In the genomic region with DNA sequence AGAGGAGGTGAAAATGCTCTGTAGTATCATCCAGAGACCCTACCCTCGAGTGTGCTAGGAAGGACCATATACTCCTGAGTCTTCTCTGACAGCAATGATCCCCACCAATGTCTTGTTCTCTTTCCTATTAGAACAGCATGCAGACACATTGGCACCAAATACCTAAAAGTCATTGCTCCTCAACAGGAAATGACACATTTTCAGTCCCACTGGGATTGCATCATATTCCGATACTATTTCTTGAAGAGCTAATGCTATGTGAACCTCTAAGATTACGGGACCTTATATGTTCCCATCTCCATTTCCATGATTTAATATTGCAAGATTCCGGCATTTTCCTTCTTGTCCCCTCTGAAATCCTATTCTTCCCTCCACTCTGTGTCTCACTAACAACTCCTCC, we compare ENCODE assay signal across 16 cellular contexts.
DNase-seq lines count a peak whose midpoint lies in the region; ATAC-seq, FAIRE-seq and TF ChIP-seq lines count a peak whose summit lies in the region.
"Had no signal": no experiment of that assay in that cellular context is flagged by ENCODE, and none has a peak within 500 bp of the region (broad histone marks: within the 10 kb centered on the region; RNA-seq: fewer than 3 reads in every experiment).

No MANE protein-coding gene starts in this region.

- ATAC-seq in GM23338 (no peak), HG03280 (IDR thresholded peaks at IDR 0.05; ENCODE audit: unreplicated experiment) (no peak)
- ATAC-seq: activated T-helper 17 cell treated with anti-CD3 and anti-CD28 coated beads, Interleukin-2, amount 50 U/mL, for 72 hours had no signal

- BruUV-seq in endothelial cell of umbilical vein (replicated peaks; lab: Mats Ljungman, UMichigan) = no TSS peak

- no peaks in the 10 kb centered on the region for H3K36me3 Mint-ChIP-seq in GM23338 (ENCODE audit: low read depth)
- H3K36me3 Mint-ChIP-seq: type B pancreatic cell had no signal

- POLR2A ChIA-PET in endothelial cell of umbilical vein (lab: Charles Lee) = no interaction called here

- H3K9me2 ChIP-seq in GM23338 (ENCODE audit: insufficient read depth) = peaks cover 10% of the 10 kb centered on the region; the same call in 1 of the 2 replicates

- H3K4me1 Mint-ChIP-seq in GM23338 = peaks cover 15% of the 10 kb centered on the region

- peaks cover 7% of the 10 kb centered on the region for H3K4me1 ChIP-seq in GM23338 (ENCODE audit: insufficient read depth)
- peaks cover 22% of the 10 kb centered on the region for H3K4me1 ChIP-seq in OCI-LY3 (ENCODE audit: low read length)
- peaks cover 10% of the 10 kb centered on the region for H3K4me1 ChIP-seq in endothelial cell of umbilical vein (ENCODE audit: control insufficient read depth, extremely low read depth, insufficient read depth, low read length)
- peaks cover 41% of the 10 kb centered on the region for H3K4me1 ChIP-seq in osteoblast (ENCODE audit: insufficient read depth, low read length)

- H2AFZ ChIP-seq in GM23338 (peak overlapping the region; percentile 78), OCI-LY3 (ENCODE audit: low read depth, low read length) (no peak overlapping the region), endothelial cell of umbilical vein (ENCODE audit: low read depth, low read length) (peak overlapping the region; percentile 88), osteoblast (ENCODE audit: low read length) (no peak overlapping the region)

- CTCF ChIA-PET in endothelial cell of umbilical vein (lab: Charles Lee) = interaction anchor here (0.7 to 1.6 kb wide), 3 partner anchors 10 to 148 kb away, joined by 4 to 6 read pairs (median 4); no protein-coding TSS in a partner anchor

- H3K4me2 ChIP-seq in GM23338 (no peak overlapping the region), OCI-LY3 (ENCODE audit: low read length) (peak overlapping the region; percentile 17), endothelial cell of umbilical vein (ENCODE audit: insufficient read depth, low read length) (peak overlapping the region; percentile 59), osteoblast (ENCODE audit: insufficient read depth, low read length) (peak overlapping the region; percentile 25)

- peak; percentile 72 for FAIRE-seq in endothelial cell of umbilical vein (lab: Jason Lieb, UNC)
- no peak for FAIRE-seq in D721Med (lab: Jason Lieb, UNC)

- H3K27me3 ChIP-seq in GM23338 (ENCODE audit: insufficient read depth) (no peaks in the 10 kb centered on the region), OCI-LY3 (ENCODE audit: low read depth, low read length) (no peaks in the 10 kb centered on the region), endothelial cell of umbilical vein (ENCODE audit: control insufficient read depth in 2 of 2, insufficient read depth in 2 of 2, low read length in 2 of 2) (peaks cover 0 to 3% of the 10 kb centered on the region in 2 experiments), osteoblast (ENCODE audit: insufficient read depth, low read length) (no peaks in the 10 kb centered on the region)
- H3K27me3 ChIP-seq: ovary had no signal

- H3K4me3 Mint-ChIP-seq in GM23338 = no peak overlapping the region
- H3K4me3 Mint-ChIP-seq: activated T-helper 17 cell treated with anti-CD3 and anti-CD28 coated beads, Interleukin-2, amount 50 U/mL, for 72 hours; type B pancreatic cell had no signal

- H3K9ac ChIP-seq in OCI-LY3 (ENCODE audit: low read length) = no peak overlapping the region
- no peak overlapping the region for H3K9ac ChIP-seq in endothelial cell of umbilical vein (replicated peaks; ENCODE audit: extremely low read depth, insufficient read depth, low read length)

- intact Hi-C loops in endothelial cell of umbilical vein (cut with micrococcal nuclease) = loop anchor here (5.0 kb wide), 1 partner anchor 40 kb away; no protein-coding TSS in a partner anchor

- no peaks in the 10 kb centered on the region for H3K9me1 ChIP-seq in endothelial cell of umbilical vein (replicated peaks; ENCODE audit: control insufficient read depth, extremely low read depth, insufficient read depth, low read length)

- no peaks in the 10 kb centered on the region; the same call in 2 of the 3 replicates for H3K9me3 Mint-ChIP-seq in GM23338
- H3K9me3 Mint-ChIP-seq: activated T-helper 17 cell treated with anti-CD3 and anti-CD28 coated beads, Interleukin-2, amount 50 U/mL, for 72 hours had no signal

- H3K27me3 Mint-ChIP-seq in GM23338 (ENCODE audit: insufficient read depth, low read depth, poor library complexity) = peaks cover 4% of the 10 kb centered on the region
- H3K27me3 Mint-ChIP-seq: activated T-helper 17 cell treated with anti-CD3 and anti-CD28 coated beads, Interleukin-2, amount 50 U/mL, for 72 hours; type B pancreatic cell had no signal

- H4K20me1 ChIP-seq in GM23338 (replicated peaks; ENCODE audit: insufficient read depth) (no peaks in the 10 kb centered on the region), OCI-LY3 (ENCODE audit: insufficient read depth, low read length) (no peaks in the 10 kb centered on the region), endothelial cell of umbilical vein (replicated peaks; ENCODE audit: control insufficient read depth, extremely low read depth, insufficient read depth, low read length) (no peaks in the 10 kb centered on the region), osteoblast (ENCODE audit: insufficient read depth, low read length) (no peaks in the 10 kb centered on the region)

- TF ChIP-seq CTCF in GM23338 (conservative IDR thresholded peaks at IDR 0.05; ENCODE audit: low read depth in 2 of 2) (no peak), OCI-LY3 (IDR thresholded peaks at IDR 0.05; ENCODE audit: low read depth, low read length) (no peak), endothelial cell of umbilical vein (IDR thresholded peaks at IDR 0.05; ENCODE audit: extremely low read depth in 1 of 2, insufficient read depth in 1 of 2, low read depth in 1 of 2, low read length in 2 of 2) (no peak), osteoblast (IDR thresholded peaks at IDR 0.05; ENCODE audit: extremely low read depth, low read depth, low read length) (no peak), D721Med (IDR thresholded peaks at IDR 0.05; ENCODE audit: insufficient read depth, missing control alignments) (no peak)

- no peak overlapping the region for H3K27ac Mint-ChIP-seq in GM23338
- H3K27ac Mint-ChIP-seq: activated T-helper 17 cell treated with anti-CD3 and anti-CD28 coated beads, Interleukin-2, amount 50 U/mL, for 72 hours; type B pancreatic cell had no signal

- H3K79me2 ChIP-seq in GM23338 (replicated peaks; ENCODE audit: insufficient read depth) = no peaks in the 10 kb centered on the region
- no peaks in the 10 kb centered on the region for H3K79me2 ChIP-seq in OCI-LY3 (ENCODE audit: low read length)
- no peaks in the 10 kb centered on the region for H3K79me2 ChIP-seq in endothelial cell of umbilical vein (ENCODE audit: control insufficient read depth, insufficient read depth, low read length)
- H3K79me2 ChIP-seq in osteoblast (ENCODE audit: insufficient read depth, low read length) = no peaks in the 10 kb centered on the region

- no peaks in the 10 kb centered on the region for H3K9me3 ChIP-seq in OCI-LY3 (ENCODE audit: insufficient read depth, low read length)
- H3K9me3 ChIP-seq in endothelial cell of umbilical vein (replicated peaks; ENCODE audit: control insufficient read depth, insufficient read depth, low read length) = no peaks in the 10 kb centered on the region
- H3K9me3 ChIP-seq in osteoblast (ENCODE audit: low read depth, low read length) = no peaks in the 10 kb centered on the region
- H3K9me3 ChIP-seq: ovary had no signal

- DNase-seq in GM23338 (ENCODE audit: low spot score) = no peak
- DNase-seq in endothelial cell of umbilical vein (ENCODE audit: low read depth, low spot score) = peak; percentile 46
- DNase-seq in osteoblast (ENCODE audit: insufficient read length, low spot score, missing footprints) = no peak
- DNase-seq in D721Med (ENCODE audit: insufficient read length, low spot score) = no peak
- DNase-seq in C1 segment of cervical spinal cord (lab: John Stamatoyannopoulos, UW) = no peak
- DNase-seq in Ammon's horn (ENCODE audit: low spot score) = no peak
- DNase-seq: GOT3; NCI-H1694; NCI-H774; ovary; stimulated activated CD8-positive, alpha-beta memory T cell treated with anti-CD3 and anti-CD28 coated beads, Interleukin-4, amount 100 ng/mL, for 48 hours; T-helper 1 cell had no signal

- no peaks in the 10 kb centered on the region for H3K36me3 ChIP-seq in GM23338 (ENCODE audit: insufficient read depth)
- H3K36me3 ChIP-seq in OCI-LY3 (replicated peaks; ENCODE audit: low read depth, low read length) = no peaks in the 10 kb centered on the region
- H3K36me3 ChIP-seq in endothelial cell of umbilical vein (ENCODE audit: control insufficient read depth in 2 of 2, extremely low read depth in 1 of 2, insufficient read depth in 2 of 2, low read length in 2 of 2) = no peaks in the 10 kb centered on the region
- H3K36me3 ChIP-seq in osteoblast (ENCODE audit: insufficient read depth, low read length) = no peaks in the 10 kb centered on the region
- H3K36me3 ChIP-seq: ovary had no signal

- H3K27ac ChIP-seq in GM23338 (ENCODE audit: low read depth) (no peak overlapping the region), OCI-LY3 (ENCODE audit: low read length) (no peak overlapping the region), endothelial cell of umbilical vein (ENCODE audit: insufficient read depth, low read depth, low read length) (peak overlapping the region; percentile 61), osteoblast (ENCODE audit: low read depth, low read length) (peak overlapping the region; percentile 84)
- H3K27ac ChIP-seq: ovary had no signal

- TF ChIP-seq POLR2A in endothelial cell of umbilical vein (IDR thresholded peaks at IDR 0.05; ENCODE audit: low read depth, low read length) = no peak

- dilution Hi-C loops in endothelial cell of umbilical vein (cut with MboI; ENCODE audit: extremely low pct_ligation_motif_present, low sequenced_read_pairs) = no loop called here

- no peak overlapping the region for H3K4me3 ChIP-seq in GM23338
- no peak overlapping the region for H3K4me3 ChIP-seq in OCI-LY3 (ENCODE audit: low read length)
- H3K4me3 ChIP-seq in endothelial cell of umbilical vein (replicated peaks in 1 of 3; ENCODE audit: insufficient read depth in 1 of 3, low read depth in 1 of 3, low read length in 3 of 3) = no peak overlapping the region
- no peak overlapping the region for H3K4me3 ChIP-seq in osteoblast (ENCODE audit: insufficient read depth, low read length)
- H3K4me3 ChIP-seq: ovary had no signal

- H3F3A ChIP-seq in GM23338 (replicated peaks; ENCODE audit: low read depth) = no peaks in the 10 kb centered on the region

TF ChIP-seq in GM23338, 12 proteins besides CTCF, POLR2A, EP300 and RAD21 (continues in another document):
- TF ChIP-seq NANOG (IDR thresholded peaks at IDR 0.05; ENCODE audit: borderline replicate concordance) = no peak

TF ChIP-seq in endothelial cell of umbilical vein, 7 proteins besides CTCF, POLR2A, EP300 and RAD21:
- TF ChIP-seq, protein P1, sequence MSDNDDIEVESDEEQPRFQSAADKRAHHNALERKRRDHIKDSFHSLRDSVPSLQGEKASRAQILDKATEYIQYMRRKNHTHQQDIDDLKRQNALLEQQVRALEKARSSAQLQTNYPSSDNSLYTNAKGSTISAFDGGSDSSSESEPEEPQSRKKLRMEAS (IDR thresholded peaks at IDR 0.05; ENCODE audit: insufficient read depth, insufficient read length) = no peak
- TF ChIP-seq FOS (IDR thresholded peaks at IDR 0.05; ENCODE audit: borderline replicate concordance, insufficient read depth, low read length) = peak; percentile 24
- TF ChIP-seq JUN (IDR thresholded peaks at IDR 0.05; ENCODE audit: borderline replicate concordance, insufficient read depth, insufficient read length, low read depth) = peak; percentile 52

Comparison
In these comparisons a context has a peak if more than half of its experiments do, and no peak if none do; other contexts are left out.
1. H2AFZ ChIP-seq: peak in GM23338 (single experiment) and endothelial cell of umbilical vein (single experiment); none in OCI-LY3 (single experiment) and osteoblast (single experiment).
2. H3K27ac ChIP-seq: peak in endothelial cell of umbilical vein (single experiment) and osteoblast (single experiment); none in GM23338 (single experiment) and OCI-LY3 (single experiment).